Comparison of ENCODE assay signal across 24 cellular contexts in the genomic region with DNA sequence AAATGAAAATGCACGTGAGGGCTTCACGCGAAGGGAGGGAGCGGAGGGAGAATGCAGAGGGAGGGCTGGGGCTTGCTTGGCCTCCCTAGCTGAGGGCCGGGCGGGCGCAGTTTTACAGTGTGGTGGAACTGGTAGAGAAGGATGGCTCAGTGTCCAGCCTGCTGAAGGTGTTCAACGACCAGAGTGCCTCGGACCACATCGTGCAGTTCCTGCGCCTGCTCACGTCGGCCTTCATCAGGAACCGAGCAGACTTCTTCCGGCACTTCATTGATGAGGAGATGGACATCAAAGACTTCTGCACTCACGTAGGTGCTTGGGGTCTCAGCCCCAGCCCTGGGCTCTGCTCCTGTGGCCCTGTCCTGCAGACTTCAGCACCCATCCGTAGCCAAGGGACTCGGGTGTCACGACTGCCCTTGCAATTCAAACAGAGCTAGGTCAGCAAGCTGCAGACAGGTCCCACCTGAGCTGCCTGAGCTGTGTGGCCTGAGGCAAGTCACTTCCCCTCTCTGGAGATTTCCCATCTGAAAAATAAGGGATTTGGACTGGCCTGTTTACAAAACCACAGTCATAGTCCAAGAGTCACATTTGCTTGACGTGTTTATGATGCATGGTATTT. TPM values are rescaled to one million over a fixed set of nuclear protein-coding genes. Genes with fewer than 3 reads are reported as not detected.
"Had no signal": no experiment of that assay in that cellular context is flagged by ENCODE, and none has a peak within 500 bp of the region (broad histone marks: within the 10 kb centered on the region; RNA-seq: fewer than 3 reads in every experiment).

No MANE protein-coding gene starts in this region.

- ATAC-seq: left lobe of liver; stimulated activated naive B cell treated with anti-CD40 and anti-IgM and Interleukin-4, amounts not matched to agents 10 μg/mL and 1 μg/mL and 100 μg/mL, for 72 hours had no signal

- H3K9me3 Mint-ChIP-seq: brain; neural crest cell; stimulated activated naive B cell treated with anti-CD40 and anti-IgM and Interleukin-4, amounts not matched to agents 10 μg/mL and 1 μg/mL and 100 μg/mL, for 72 hours had no signal

- H3K9me3 ChIP-seq: colonic mucosa, prostate gland had no signal

- H3K27me3 Mint-ChIP-seq: activated naive CD8-positive, alpha-beta T cell; brain; stimulated activated naive B cell treated with anti-CD40 and anti-IgM and Interleukin-4, amounts not matched to agents 10 μg/mL and 1 μg/mL and 100 μg/mL, for 72 hours had no signal

- H3K4me3 Mint-ChIP-seq: activated naive CD8-positive, alpha-beta T cell; brain; neural crest cell had no signal

- DNase-seq: activated CD4-positive, alpha-beta T cell treated with anti-CD3 and anti-CD28 coated beads, Interleukin-2, amount 50 U/mL, for 1 hour; activated CD4-positive, CD25-positive, alpha-beta regulatory T cell treated with anti-CD3 and anti-CD28 coated beads, Interleukin-2, amount 50 U/mL, for 72 hours; activated gamma-delta T cell treated with Interleukin-2 at 50 U/mL for 16 hours; central memory CD4-positive, alpha-beta T cell; colonic mucosa; erythroblast; foreskin melanocyte; glutamatergic neuron; kidney; right cardiac atrium; stimulated activated CD4-positive, alpha-beta T cell treated with anti-CD3 and anti-CD28 coated beads, Interleukin-4, amount 100 ng/mL, for 4 hours; stimulated activated naive B cell treated with anti-CD40 and anti-IgM and Interleukin-4, amounts not matched to agents 10 μg/mL and 1 μg/mL and 100 μg/mL, for 72 hours had no signal

- H3K27ac ChIP-seq: colonic mucosa, prostate gland had no signal

- H3K36me3 Mint-ChIP-seq: activated naive CD8-positive, alpha-beta T cell had no signal

- H3K27me3 ChIP-seq: colonic mucosa had no signal

- H3K4me1 ChIP-seq: colonic mucosa, prostate gland had no signal

- H3K4me1 Mint-ChIP-seq: neural crest cell; stimulated activated naive B cell treated with anti-CD40 and anti-IgM and Interleukin-4, amounts not matched to agents 10 μg/mL and 1 μg/mL and 100 μg/mL, for 72 hours had no signal

- H3K4me3 ChIP-seq: colonic mucosa, prostate gland, smooth muscle cell had no signal

RNA-seq across cellular contexts. Expression of gene CCDC197, which starts 47.5 kb away (rescaled TPM):
- total RNA-seq: colonic mucosa; kidney; left lobe of liver; lung microvascular endothelial cell; myocyte; neural crest cell; osteoblast; prostate gland; smooth muscle cell; T-helper 1 cell treated with Interleukin-12 subunit alpha and Interleukin-12 subunit beta and Interleukin-4 antibody, amounts not matched to agents 30 ng/mL and 1 ng/mL, for 36 hours; urinary bladder had no signal
- polyA plus RNA-seq: right cardiac atrium, smooth muscle cell, thymus, urinary bladder had no signal
